In genomic region chr14:76844223-76844622, GRCh38 we compare ENCODE assay signal across 8 cellular contexts. TPM values are rescaled to one million over a fixed set of nuclear protein-coding genes. Genes with fewer than 3 reads are reported as not detected.
DNase-seq lines count a peak whose midpoint lies in the region; ATAC-seq, FAIRE-seq and TF ChIP-seq lines count a peak whose summit lies in the region.

No MANE protein-coding gene starts in this region.

- H3K4me2 ChIP-seq in mammary epithelial cell (ENCODE audit: insufficient read depth, low read depth, low read length), result no peak overlapping the region

- H3K27ac ChIP-seq in mammary epithelial cell (ENCODE audit: insufficient read depth, low read depth, low read length), result no peak overlapping the region
- peak overlapping the region; percentile 0 for H3K27ac ChIP-seq in substantia nigra (ENCODE audit: low read depth, low read length, poor library complexity, severe bottlenecking)

- no peak overlapping the region for H3K4me3 ChIP-seq in mammary epithelial cell (replicated peaks in 1 of 3; ENCODE audit: insufficient read depth in 1 of 3, low read depth in 2 of 3, low read length in 3 of 3)

- CTCF ChIA-PET in mammary epithelial cell (lab: Charles Lee; ENCODE audit: low non-redundant PET), result no interaction called here

- H3K36me3 ChIP-seq in mammary epithelial cell (ENCODE audit: insufficient read depth, low read length), result no peaks in the 10 kb centered on the region

- peak in 1 of 2 donors; percentile 21 for TF ChIP-seq CTCF in mammary epithelial cell (conservative IDR thresholded peaks at IDR 0.05 in 1 of 2, IDR thresholded peaks at IDR 0.05 in 1 of 2; ENCODE audit: extremely low read depth in 1 of 2, insufficient read depth in 1 of 2, low read depth in 1 of 2, low read length in 2 of 2)

- intact Hi-C loops in mammary epithelial cell (cut with micrococcal nuclease), result no loop called here

- dilution Hi-C loops in mammary epithelial cell (cut with HindIII; ENCODE audit: low sequenced_read_pairs), result no loop called here

- peak; percentile 48 for FAIRE-seq in HTR-8/SVneo (lab: Jason Lieb, UNC)

- no peaks in the 10 kb centered on the region for H3K9me3 ChIP-seq in mammary epithelial cell (replicated peaks; ENCODE audit: insufficient read depth, low read length)

- peak overlapping the region; percentile 80 for H2AFZ ChIP-seq in mammary epithelial cell (ENCODE audit: low read depth, low read length)

- no peaks in the 10 kb centered on the region for H3K27me3 ChIP-seq in mammary epithelial cell (ENCODE audit: insufficient read depth, low read length)

- no peaks in the 10 kb centered on the region for H3K4me1 ChIP-seq in mammary epithelial cell (ENCODE audit: insufficient read depth, low read length)

- no peaks in the 10 kb centered on the region for H4K20me1 ChIP-seq in mammary epithelial cell (ENCODE audit: insufficient read depth, low read length)

- in situ Hi-C loops in mammary epithelial cell (cut with MboI; ENCODE audit: low sequenced_read_pairs in 2 of 2), result no loop called here

- no TSS peak for BruUV-seq in mammary epithelial cell (replicated peaks; lab: Mats Ljungman, UMichigan)

- no peaks in the 10 kb centered on the region for H3K79me2 ChIP-seq in mammary epithelial cell (ENCODE audit: insufficient read depth, low read length)

- ATAC-seq in GM21717 (IDR thresholded peaks at IDR 0.05; ENCODE audit: unreplicated experiment) (no peak), HG03159 (IDR thresholded peaks at IDR 0.05; ENCODE audit: unreplicated experiment) (no peak), GM21737 (IDR thresholded peaks at IDR 0.05; ENCODE audit: unreplicated experiment) (no peak)

- H3K9ac ChIP-seq in mammary epithelial cell (ENCODE audit: insufficient read depth, low read length), result no peak overlapping the region

- DNase-seq in HTR-8/SVneo (ENCODE audit: insufficient read length, low spot score) (peak; percentile 31), mammary epithelial cell (no peak), midbrain (lab: John Stamatoyannopoulos, UW) (peak; percentile 12), substantia nigra (lab: John Stamatoyannopoulos, UW) (peak in 22 of 49 donors; percentile 17 to 79 (median 40))
- peak in 3 of 4 experiments; percentile 8 to 36 (median 9) for DNase-seq in activated CD4-positive, CD25-positive, alpha-beta regulatory T cell (lab: John Stamatoyannopoulos, UW)

- 38% methylated on average over 2 of the region's 9 CpGs for WGBS in mammary epithelial cell (ENCODE audit: low coverage, missing lambda C conversion rate)

RNA-seq across cellular contexts. Expression of gene LRRC74A, which starts 18.0 kb away (rescaled TPM):
- not detected for total RNA-seq in mammary epithelial cell
- polyA plus RNA-seq in mammary epithelial cell, result not detected
- not detected for polyA minus RNA-seq in mammary epithelial cell

RNA-seq across cellular contexts. Expression of gene ANGEL1, which starts 31.5 kb away (rescaled TPM):
- 10 to 100 TPM; 12.0 to 18.2 TPM for total RNA-seq in mammary epithelial cell
- 13.4 TPM for polyA plus RNA-seq in mammary epithelial cell
- polyA minus RNA-seq in mammary epithelial cell, result 11.0 TPM
